ENCODE assay signal across 13 cellular contexts in genomic region chr4:135371137-135371536, GRCh38.
DNase-seq lines count a peak whose midpoint lies in the region; ATAC-seq and TF ChIP-seq lines count a peak whose summit lies in the region.
"Had no signal": no experiment of that assay in that cellular context is flagged by ENCODE, and none has a peak within 500 bp of the region (broad histone marks: within the 10 kb centered on the region; RNA-seq: fewer than 3 reads in every experiment).

No MANE protein-coding gene starts in this region.

- H3K27ac Mint-ChIP-seq in MCF 10A (ENCODE audit: low read depth, unreplicated experiment) (no peak overlapping the region), type B pancreatic cell (no peak overlapping the region)
- H3K27ac Mint-ChIP-seq: naive thymus-derived CD8-positive, alpha-beta T cell had no signal

- H3K9me3 Mint-ChIP-seq in MCF 10A (ENCODE audit: unreplicated experiment): no peaks in the 10 kb centered on the region
- H3K9me3 Mint-ChIP-seq in type B pancreatic cell: peaks cover 4% of the 10 kb centered on the region

- no peak for ATAC-seq in GM18520 (IDR thresholded peaks at IDR 0.05; ENCODE audit: unreplicated experiment)
- ATAC-seq: activated T-cell treated with anti-CD3 and anti-CD28 coated beads, Interleukin-2, amount 50 U/mL, for 4 hours; naive thymus-derived CD8-positive, alpha-beta T cell had no signal

- TF ChIP-seq CTCF in MCF 10A (IDR thresholded peaks at IDR 0.05; ENCODE audit: unreplicated experiment) (peak; percentile 14), mammary epithelial cell (conservative IDR thresholded peaks at IDR 0.05 in 1 of 2, IDR thresholded peaks at IDR 0.05 in 1 of 2; ENCODE audit: extremely low read depth in 1 of 2, insufficient read depth in 1 of 2, low read depth in 1 of 2, low read length in 2 of 2) (peak in 1 of 2 donors; percentile 38), type B pancreatic cell (conservative IDR thresholded peaks at IDR 0.05) (peak; percentile 31), right atrium auricular region (IDR thresholded peaks at IDR 0.05) (no peak)

- H3K36me3 Mint-ChIP-seq in MCF 10A (ENCODE audit: insufficient read depth, unreplicated experiment) (no peaks in the 10 kb centered on the region), type B pancreatic cell (no peaks in the 10 kb centered on the region)
- H3K36me3 Mint-ChIP-seq: naive thymus-derived CD8-positive, alpha-beta T cell had no signal

- H3K9ac ChIP-seq in mammary epithelial cell (ENCODE audit: insufficient read depth, low read length): no peak overlapping the region
- H3K9ac ChIP-seq: BLaER1 had no signal

- no peaks in the 10 kb centered on the region for H3K9me3 ChIP-seq in mammary epithelial cell (replicated peaks; ENCODE audit: insufficient read depth, low read length)
- peaks cover 0 to 4% of the 10 kb centered on the region in 2 donors for H3K9me3 ChIP-seq in right atrium auricular region
- H3K9me3 ChIP-seq: BLaER1 had no signal

- BruUV-seq in MCF 10A (replicated peaks; lab: Mats Ljungman, UMichigan) (no TSS peak), mammary epithelial cell (replicated peaks; lab: Mats Ljungman, UMichigan) (no TSS peak)

- POLR2A ChIA-PET in MCF 10A (lab: Yijun Ruan, JAX): no interaction called here

- H3K4me1 ChIP-seq in mammary epithelial cell (ENCODE audit: insufficient read depth, low read length) (no peaks in the 10 kb centered on the region), right atrium auricular region (no peaks in the 10 kb centered on the region)
- H3K4me1 ChIP-seq: BLaER1 had no signal

- WGBS in mammary epithelial cell (ENCODE audit: low coverage, missing lambda C conversion rate): no CpG with 5 or more reads among the region's 4 CpGs

- H3K36me3 ChIP-seq in mammary epithelial cell (ENCODE audit: insufficient read depth, low read length) (no peaks in the 10 kb centered on the region), right atrium auricular region (no peaks in the 10 kb centered on the region)
- H3K36me3 ChIP-seq: BLaER1 had no signal

- H3K4me1 Mint-ChIP-seq in MCF 10A (ENCODE audit: insufficient read depth, unreplicated experiment) (no peaks in the 10 kb centered on the region), type B pancreatic cell (ENCODE audit: unreplicated experiment) (no peaks in the 10 kb centered on the region)
- H3K4me1 Mint-ChIP-seq: naive thymus-derived CD8-positive, alpha-beta T cell had no signal

- H3K27me3 Mint-ChIP-seq in MCF 10A (ENCODE audit: insufficient read depth, unreplicated experiment) (no peaks in the 10 kb centered on the region), type B pancreatic cell (no peaks in the 10 kb centered on the region)

- CTCF ChIA-PET in MCF 10A (lab: Yijun Ruan, JAX) (interaction anchor here (0.6 to 1.3 kb wide), 3 partner anchors 22 to 535 kb away, joined by 3 to 5 read pairs (median 4); no protein-coding TSS in a partner anchor), mammary epithelial cell (lab: Charles Lee; ENCODE audit: low non-redundant PET) (no interaction called here)

- intact Hi-C loops in MCF 10A (cut with micrococcal nuclease) (no loop called here), mammary epithelial cell (cut with micrococcal nuclease) (no loop called here)

- H3K27me3 ChIP-seq in mammary epithelial cell (ENCODE audit: insufficient read depth, low read length): no peaks in the 10 kb centered on the region
- no peaks in the 10 kb centered on the region for H3K27me3 ChIP-seq in right atrium auricular region
- H3K27me3 ChIP-seq: BLaER1 had no signal

- H3K4me2 ChIP-seq in mammary epithelial cell (ENCODE audit: insufficient read depth, low read depth, low read length): no peak overlapping the region
- H3K4me2 ChIP-seq: BLaER1 had no signal

- H3K4me3 Mint-ChIP-seq in MCF 10A (ENCODE audit: unreplicated experiment) (no peak overlapping the region), type B pancreatic cell (no peak overlapping the region)
- H3K4me3 Mint-ChIP-seq: activated T-cell treated with anti-CD3 and anti-CD28 coated beads, Interleukin-2, amount 50 U/mL, for 4 hours had no signal

- H3K79me2 ChIP-seq in mammary epithelial cell (ENCODE audit: insufficient read depth, low read length): no peaks in the 10 kb centered on the region

- in situ Hi-C loops in mammary epithelial cell (cut with MboI; ENCODE audit: low sequenced_read_pairs in 2 of 2): no loop called here

- H2AFZ ChIP-seq in mammary epithelial cell (ENCODE audit: low read depth, low read length): no peak overlapping the region

- peak; percentile 12 for DNase-seq in MCF 10A (ENCODE audit: unreplicated experiment)
- no peak for DNase-seq in mammary epithelial cell
- peak; percentile 5 for DNase-seq in HuH-7 (ENCODE audit: low spot score)
- DNase-seq in UCSD-AML1 (lab: John Stamatoyannopoulos, UW; ENCODE audit: unreplicated experiment): peak; percentile 20
- DNase-seq in type B pancreatic cell (ENCODE audit: extremely low spot score, unreplicated experiment): no peak
- DNase-seq in NCI-H1105 (lab: John Stamatoyannopoulos, UW): no peak
- DNase-seq in right atrium auricular region (ENCODE audit: low spot score): no peak
- DNase-seq: activated T-cell treated with anti-CD3 and anti-CD28 coated beads, Interleukin-2, amount 50 U/mL, for 4 hours; naive thymus-derived CD8-positive, alpha-beta T cell; NCI-H526 treated with DMSO at 0.1 percent for 48 hours had no signal

- no peaks in the 10 kb centered on the region for H4K20me1 ChIP-seq in mammary epithelial cell (ENCODE audit: insufficient read depth, low read length)
- H4K20me1 ChIP-seq: BLaER1 had no signal

- dilution Hi-C loops in mammary epithelial cell (cut with HindIII; ENCODE audit: low sequenced_read_pairs): no loop called here

- H3K4me3 ChIP-seq in mammary epithelial cell (replicated peaks in 1 of 3; ENCODE audit: insufficient read depth in 1 of 3, low read depth in 2 of 3, low read length in 3 of 3): no peak overlapping the region
- H3K4me3 ChIP-seq in right atrium auricular region: no peak overlapping the region
- H3K4me3 ChIP-seq: BLaER1 had no signal

- H3K27ac ChIP-seq in mammary epithelial cell (ENCODE audit: insufficient read depth, low read depth, low read length): no peak overlapping the region
- no peak overlapping the region for H3K27ac ChIP-seq in right atrium auricular region
- H3K27ac ChIP-seq: BLaER1, epithelial cell of prostate had no signal

Comparison
In these comparisons a context has a peak if more than half of its experiments do, and no peak if none do; other contexts are left out.
1. DNase-seq: peak in MCF 10A (single experiment), HuH-7 (single experiment) and UCSD-AML1 (single experiment); none in mammary epithelial cell (single experiment), type B pancreatic cell (single experiment), NCI-H1105 (single experiment) and right atrium auricular region (single experiment).
2. CTCF ChIP-seq: peak in MCF 10A (single experiment) and type B pancreatic cell (single experiment); none in right atrium auricular region (0 of 2).